In genomic region chr18:59012815-59013677, GRCh38 we compare ENCODE assay signal across 2 cellular contexts.
A peak's percentile ranks its signal among the peaks of the same experiment; 100 is the strongest.
TF ChIP-seq lines count a peak whose summit lies in the region.

No MANE protein-coding gene starts in this region.

TF ChIP-seq in A549, 52 proteins besides CTCF, POLR2A, EP300 and RAD21:
- no peak for TF ChIP-seq HOXB5 (CRISPR knock-in tag; IDR thresholded peaks at IDR 0.05)
- no peak for TF ChIP-seq POLR2AphosphoS2 (conservative IDR thresholded peaks at IDR 0.05; ENCODE audit: low read length)
- no peak for TF ChIP-seq HEYL (CRISPR knock-in tag; IDR thresholded peaks at IDR 0.05)
- TF ChIP-seq NFE2L2 (conservative IDR thresholded peaks at IDR 0.05; ENCODE audit: low read length) = no peak
- no peak for TF ChIP-seq NPAS2 (CRISPR knock-in tag; IDR thresholded peaks at IDR 0.05; ENCODE audit: borderline replicate concordance)
- TF ChIP-seq GATA3 (IDR thresholded peaks at IDR 0.05; ENCODE audit: borderline replicate concordance) = no peak
- no peak for TF ChIP-seq JUNB (IDR thresholded peaks at IDR 0.05)
- TF ChIP-seq RARB (CRISPR knock-in tag; IDR thresholded peaks at IDR 0.05) = no peak
- no peak for TF ChIP-seq CEBPB (IDR thresholded peaks at IDR 0.05)
- no peak for TF ChIP-seq ESRRA (IDR thresholded peaks at IDR 0.05; ENCODE audit: borderline replicate concordance, low read length)
TF ChIP-seq in A549: peak in this region for 0.

TF ChIP-seq in GM12878, 131 proteins besides CTCF, POLR2A, EP300 and RAD21:
- TF ChIP-seq CBX5 (IDR thresholded peaks at IDR 0.05; ENCODE audit: low read depth) = no peak
- no peak for TF ChIP-seq MXI1 (IDR thresholded peaks at IDR 0.05; ENCODE audit: low read depth, low read length)
- TF ChIP-seq SP1 (IDR thresholded peaks at IDR 0.05; ENCODE audit: low read depth, low read length) = no peak
- no peak for TF ChIP-seq TCF3 (IDR thresholded peaks at IDR 0.05; ENCODE audit: borderline replicate concordance, insufficient read depth, low read depth, low read length)
- TF ChIP-seq PML (IDR thresholded peaks at IDR 0.05; ENCODE audit: low read length) = no peak
- TF ChIP-seq RUNX3 (IDR thresholded peaks at IDR 0.05; ENCODE audit: low read length) = peak; percentile 79
- no peak for TF ChIP-seq ATF7 (IDR thresholded peaks at IDR 0.05; ENCODE audit: low read depth)
- no peak for TF ChIP-seq SUZ12 (IDR thresholded peaks at IDR 0.05; ENCODE audit: unreplicated experiment)
- TF ChIP-seq YY1 (IDR thresholded peaks at IDR 0.05; ENCODE audit: low read depth, low read length) = peak; percentile 42; the same call in 1 of the 2 replicates
- peak in 1 of 2 experiments; percentile 27; a peak in 1 of 4 replicates for TF ChIP-seq BHLHE40 (IDR thresholded peaks at IDR 0.05; ENCODE audit: borderline replicate concordance in 1 of 2, low read depth in 2 of 2, low read length in 1 of 2)
- peak; percentile 18; the same call in 1 of the 2 replicates for TF ChIP-seq MTA2 (IDR thresholded peaks at IDR 0.05; ENCODE audit: low read depth)
- TF ChIP-seq MTA3 (IDR thresholded peaks at IDR 0.05; ENCODE audit: borderline replicate concordance, low read length) = no peak
- TF ChIP-seq YBX1 (IDR thresholded peaks at IDR 0.05) = no peak
- no peak for TF ChIP-seq CEBPZ (IDR thresholded peaks at IDR 0.05; ENCODE audit: low read depth, low read length)
- 0 out of 2 replicates have a peak, but pooled peaks have one; percentile 23 for TF ChIP-seq EED (IDR thresholded peaks at IDR 0.05; ENCODE audit: low read depth)
- TF ChIP-seq, protein P1, sequence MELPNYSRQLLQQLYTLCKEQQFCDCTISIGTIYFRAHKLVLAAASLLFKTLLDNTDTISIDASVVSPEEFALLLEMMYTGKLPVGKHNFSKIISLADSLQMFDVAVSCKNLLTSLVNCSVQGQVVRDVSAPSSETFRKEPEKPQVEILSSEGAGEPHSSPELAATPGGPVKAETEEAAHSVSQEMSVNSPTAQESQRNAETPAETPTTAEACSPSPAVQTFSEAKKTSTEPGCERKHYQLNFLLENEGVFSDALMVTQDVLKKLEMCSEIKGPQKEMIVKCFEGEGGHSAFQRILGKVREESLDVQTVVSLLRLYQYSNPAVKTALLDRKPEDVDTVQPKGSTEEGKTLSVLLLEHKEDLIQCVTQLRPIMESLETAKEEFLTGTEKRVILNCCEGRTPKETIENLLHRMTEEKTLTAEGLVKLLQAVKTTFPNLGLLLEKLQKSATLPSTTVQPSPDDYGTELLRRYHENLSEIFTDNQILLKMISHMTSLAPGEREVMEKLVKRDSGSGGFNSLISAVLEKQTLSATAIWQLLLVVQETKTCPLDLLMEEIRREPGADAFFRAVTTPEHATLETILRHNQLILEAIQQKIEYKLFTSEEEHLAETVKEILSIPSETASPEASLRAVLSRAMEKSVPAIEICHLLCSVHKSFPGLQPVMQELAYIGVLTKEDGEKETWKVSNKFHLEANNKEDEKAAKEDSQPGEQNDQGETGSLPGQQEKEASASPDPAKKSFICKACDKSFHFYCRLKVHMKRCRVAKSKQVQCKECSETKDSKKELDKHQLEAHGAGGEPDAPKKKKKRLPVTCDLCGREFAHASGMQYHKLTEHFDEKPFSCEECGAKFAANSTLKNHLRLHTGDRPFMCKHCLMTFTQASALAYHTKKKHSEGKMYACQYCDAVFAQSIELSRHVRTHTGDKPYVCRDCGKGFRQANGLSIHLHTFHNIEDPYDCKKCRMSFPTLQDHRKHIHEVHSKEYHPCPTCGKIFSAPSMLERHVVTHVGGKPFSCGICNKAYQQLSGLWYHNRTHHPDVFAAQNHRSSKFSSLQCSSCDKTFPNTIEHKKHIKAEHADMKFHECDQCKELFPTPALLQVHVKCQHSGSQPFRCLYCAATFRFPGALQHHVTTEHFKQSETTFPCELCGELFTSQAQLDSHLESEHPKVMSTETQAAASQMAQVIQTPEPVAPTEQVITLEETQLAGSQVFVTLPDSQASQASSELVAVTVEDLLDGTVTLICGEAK (IDR thresholded peaks at IDR 0.05; ENCODE audit: borderline replicate concordance) = no peak
- TF ChIP-seq, protein P2, sequence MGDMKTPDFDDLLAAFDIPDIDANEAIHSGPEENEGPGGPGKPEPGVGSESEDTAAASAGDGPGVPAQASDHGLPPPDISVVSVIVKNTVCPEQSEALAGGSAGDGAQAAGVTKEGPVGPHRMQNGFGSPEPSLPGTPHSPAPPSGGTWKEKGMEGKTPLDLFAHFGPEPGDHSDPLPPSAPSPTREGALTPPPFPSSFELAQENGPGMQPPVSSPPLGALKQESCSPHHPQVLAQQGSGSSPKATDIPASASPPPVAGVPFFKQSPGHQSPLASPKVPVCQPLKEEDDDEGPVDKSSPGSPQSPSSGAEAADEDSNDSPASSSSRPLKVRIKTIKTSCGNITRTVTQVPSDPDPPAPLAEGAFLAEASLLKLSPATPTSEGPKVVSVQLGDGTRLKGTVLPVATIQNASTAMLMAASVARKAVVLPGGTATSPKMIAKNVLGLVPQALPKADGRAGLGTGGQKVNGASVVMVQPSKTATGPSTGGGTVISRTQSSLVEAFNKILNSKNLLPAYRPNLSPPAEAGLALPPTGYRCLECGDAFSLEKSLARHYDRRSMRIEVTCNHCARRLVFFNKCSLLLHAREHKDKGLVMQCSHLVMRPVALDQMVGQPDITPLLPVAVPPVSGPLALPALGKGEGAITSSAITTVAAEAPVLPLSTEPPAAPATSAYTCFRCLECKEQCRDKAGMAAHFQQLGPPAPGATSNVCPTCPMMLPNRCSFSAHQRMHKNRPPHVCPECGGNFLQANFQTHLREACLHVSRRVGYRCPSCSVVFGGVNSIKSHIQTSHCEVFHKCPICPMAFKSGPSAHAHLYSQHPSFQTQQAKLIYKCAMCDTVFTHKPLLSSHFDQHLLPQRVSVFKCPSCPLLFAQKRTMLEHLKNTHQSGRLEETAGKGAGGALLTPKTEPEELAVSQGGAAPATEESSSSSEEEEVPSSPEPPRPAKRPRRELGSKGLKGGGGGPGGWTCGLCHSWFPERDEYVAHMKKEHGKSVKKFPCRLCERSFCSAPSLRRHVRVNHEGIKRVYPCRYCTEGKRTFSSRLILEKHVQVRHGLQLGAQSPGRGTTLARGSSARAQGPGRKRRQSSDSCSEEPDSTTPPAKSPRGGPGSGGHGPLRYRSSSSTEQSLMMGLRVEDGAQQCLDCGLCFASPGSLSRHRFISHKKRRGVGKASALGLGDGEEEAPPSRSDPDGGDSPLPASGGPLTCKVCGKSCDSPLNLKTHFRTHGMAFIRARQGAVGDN (IDR thresholded peaks at IDR 0.05) = 0 out of 2 replicates have a peak, but pooled peaks have one; percentile 32
- TF ChIP-seq EGR1 (IDR thresholded peaks at IDR 0.05; ENCODE audit: borderline replicate concordance in 1 of 2, low read depth in 2 of 2, low read length in 2 of 2) = no peak
